Comparison of ENCODE assay signal across 9 cellular contexts in the genomic region with DNA sequence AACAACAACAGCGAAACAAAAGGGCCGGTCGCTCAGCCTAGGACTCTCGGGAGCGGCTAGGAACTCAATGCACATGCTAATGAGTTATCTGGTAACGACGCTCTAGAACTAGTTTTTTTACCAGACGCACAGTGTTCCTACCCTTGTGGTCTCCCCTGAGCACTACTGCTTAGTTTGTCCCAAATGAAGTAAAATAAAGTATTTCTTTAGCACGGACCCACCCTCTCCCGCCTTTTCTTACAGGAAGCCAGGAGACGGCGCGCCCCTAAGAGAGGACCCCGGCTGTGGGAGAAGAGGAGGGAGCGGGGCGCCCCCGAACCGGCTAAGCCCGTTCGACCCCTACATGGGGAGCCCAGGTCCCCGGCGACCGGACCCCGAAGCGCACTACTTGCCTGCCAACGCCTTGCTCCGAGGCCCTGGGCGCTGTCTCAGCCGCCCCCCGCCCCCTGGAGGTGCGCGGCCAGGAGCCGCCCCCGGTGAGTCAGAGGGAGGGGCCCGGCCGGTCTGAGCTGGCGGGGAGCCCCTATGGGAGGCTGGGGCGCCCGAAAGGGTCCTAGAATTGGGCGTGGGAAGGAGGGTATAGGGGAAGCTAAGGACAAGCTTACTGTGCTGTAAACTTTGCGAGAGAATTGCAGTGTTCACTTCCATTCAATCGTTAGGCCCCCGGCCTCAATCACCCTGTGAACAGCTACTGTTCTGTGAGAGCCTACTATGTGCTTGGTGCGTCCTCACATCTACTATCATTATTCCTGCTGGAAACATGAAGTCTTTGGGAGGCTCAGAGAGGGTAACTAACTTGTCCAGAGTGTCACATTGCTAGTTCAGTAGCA. TPM values are rescaled to one million over a fixed set of nuclear protein-coding genes. Genes with fewer than 3 reads are reported as not detected.
A peak's percentile ranks its signal among the peaks of the same experiment; 100 is the strongest.
DNase-seq lines count a peak whose midpoint lies in the region; ATAC-seq and TF ChIP-seq lines count a peak whose summit lies in the region.
"Had no signal": no experiment of that assay in that cellular context is flagged by ENCODE, and none has a peak within 500 bp of the region (broad histone marks: within the 10 kb centered on the region; RNA-seq: fewer than 3 reads in every experiment).

No MANE protein-coding gene starts in this region.

- TF ChIP-seq CTCF in fibroblast of villous mesenchyme (IDR thresholded peaks at IDR 0.05; ENCODE audit: insufficient read depth, low read depth, low read length), result no peak
- peak; percentile 37 for TF ChIP-seq CTCF in parathyroid adenoma (IDR thresholded peaks at IDR 0.05)

- peak overlapping the region; percentile 70 for H3K9ac ChIP-seq in parathyroid adenoma

- H3K36me3 Mint-ChIP-seq in activated T-cell treated with anti-CD3 and anti-CD28 coated beads, Interleukin-2, amount 50 U/mL, for 72 hours (ENCODE audit: insufficient read depth in 2 of 2), result no peaks in the 10 kb centered on the region

- peak overlapping the region; percentile 81 for H2AFZ ChIP-seq in parathyroid adenoma

- H3K9me3 ChIP-seq in parathyroid adenoma (ENCODE audit: control insufficient read depth, low read length), result no peaks in the 10 kb centered on the region

- ATAC-seq in activated T-cell treated with anti-CD3 and anti-CD28 coated beads, Interleukin-2, amount 50 U/mL, for 72 hours (replicated peaks in 1 of 2), result peak; percentile 65 to 73
- ATAC-seq in HG03520 (IDR thresholded peaks at IDR 0.05; ENCODE audit: unreplicated experiment), result no peak

- H3K27me3 Mint-ChIP-seq in activated T-cell treated with anti-CD3 and anti-CD28 coated beads, Interleukin-2, amount 50 U/mL, for 72 hours (ENCODE audit: low read depth), result no peaks in the 10 kb centered on the region

- peaks cover 23% of the 10 kb centered on the region for H3K79me2 ChIP-seq in parathyroid adenoma

- H3K4me1 Mint-ChIP-seq in activated T-cell treated with anti-CD3 and anti-CD28 coated beads, Interleukin-2, amount 50 U/mL, for 72 hours (ENCODE audit: low read depth), result peaks cover 65% of the 10 kb centered on the region

- H3K4me3 ChIP-seq in fibroblast of villous mesenchyme (ENCODE audit: low read depth, low read length) (peak overlapping the region; percentile 72), parathyroid adenoma (ENCODE audit: low read depth, low read length) (peak overlapping the region; percentile 17)

- H3K4me3 Mint-ChIP-seq in activated T-cell treated with anti-CD3 and anti-CD28 coated beads, Interleukin-2, amount 50 U/mL, for 72 hours, result peak overlapping the region; percentile 90 to 91

- peaks cover 54% of the 10 kb centered on the region for H3K4me1 ChIP-seq in parathyroid adenoma

- no peak overlapping the region for H3K4me2 ChIP-seq in parathyroid adenoma (ENCODE audit: low read length)

- no peaks in the 10 kb centered on the region for H3K36me3 ChIP-seq in parathyroid adenoma (ENCODE audit: control insufficient read depth, insufficient read depth, low read length)

- no peaks in the 10 kb centered on the region for H3K27me3 ChIP-seq in parathyroid adenoma (ENCODE audit: control insufficient read depth, insufficient read depth, low read length)

- peak overlapping the region; percentile 97 for H3K27ac ChIP-seq in parathyroid adenoma
- H3K27ac ChIP-seq: 22Rv1 had no signal

- H3K27ac Mint-ChIP-seq in activated T-cell treated with anti-CD3 and anti-CD28 coated beads, Interleukin-2, amount 50 U/mL, for 72 hours, result peak overlapping the region; percentile 73

- DNase-seq in DMS53 (lab: John Stamatoyannopoulos, UW) (peak; percentile 63), DMS53 treated with DMSO at 0.1 percent for 48 hours (lab: John Stamatoyannopoulos, UW; ENCODE audit: unreplicated experiment) (no peak), fibroblast of villous mesenchyme (ENCODE audit: low read depth) (peak; percentile 54), midbrain (lab: John Stamatoyannopoulos, UW) (no peak), GDM1 (lab: John Stamatoyannopoulos, UW) (no peak)
- DNase-seq in activated T-cell treated with anti-CD3 and anti-CD28 coated beads, Interleukin-2, amount 50 U/mL, for 72 hours, result peak; percentile 66 to 84

- H3K9me3 Mint-ChIP-seq in activated T-cell treated with anti-CD3 and anti-CD28 coated beads, Interleukin-2, amount 50 U/mL, for 72 hours, result no peaks in the 10 kb centered on the region

RNA-seq across cellular contexts. Expression of a gene that starts 3.6 kb away (rescaled TPM):
- total RNA-seq in activated T-cell treated with anti-CD3 and anti-CD28 coated beads, Interleukin-2, amount 50 U/mL, for 72 hours, result 10 to 100 TPM; 58.4 to 83.6 TPM
- 56.6 and 75.7 TPM in 2 replicates for total RNA-seq in fibroblast of villous mesenchyme

RNA-seq across cellular contexts. Expression of a gene that starts 4.7 kb away (rescaled TPM):
- 1 to 10 TPM; 3.2 to 4.0 TPM for total RNA-seq in activated T-cell treated with anti-CD3 and anti-CD28 coated beads, Interleukin-2, amount 50 U/mL, for 72 hours
- total RNA-seq in fibroblast of villous mesenchyme, result 0.43 TPM in 1 of 2 replicates, not detected in the other

RNA-seq across cellular contexts. Expression of a gene that starts 59.2 kb away (rescaled TPM):
- 10 to 100 TPM; 19.3 to 23.7 TPM for total RNA-seq in activated T-cell treated with anti-CD3 and anti-CD28 coated beads, Interleukin-2, amount 50 U/mL, for 72 hours
- 15.8 and 19.4 TPM in 2 replicates for total RNA-seq in fibroblast of villous mesenchyme

RNA-seq across cellular contexts. Expression of a gene that starts 59.5 kb away (rescaled TPM):
- total RNA-seq in activated T-cell treated with anti-CD3 and anti-CD28 coated beads, Interleukin-2, amount 50 U/mL, for 72 hours, result 10 to 100 TPM; 26.8 to 31.8 TPM
- 45.1 and 56.1 TPM in 2 replicates for total RNA-seq in fibroblast of villous mesenchyme

Comparison
In these comparisons a context has a peak if more than half of its experiments do, and no peak if none do; other contexts are left out.
1. DNase-seq: peak in DMS53 (single experiment), activated T-cell treated with anti-CD3 and anti-CD28 coated beads, Interleukin-2, amount 50 U/mL, for 72 hours (2 of 2) and fibroblast of villous mesenchyme (single experiment); none in DMS53 treated with DMSO at 0.1 percent for 48 hours (single experiment), midbrain (single experiment) and GDM1 (single experiment).